ENCODE assay signal across 11 cellular contexts in the genomic region with DNA sequence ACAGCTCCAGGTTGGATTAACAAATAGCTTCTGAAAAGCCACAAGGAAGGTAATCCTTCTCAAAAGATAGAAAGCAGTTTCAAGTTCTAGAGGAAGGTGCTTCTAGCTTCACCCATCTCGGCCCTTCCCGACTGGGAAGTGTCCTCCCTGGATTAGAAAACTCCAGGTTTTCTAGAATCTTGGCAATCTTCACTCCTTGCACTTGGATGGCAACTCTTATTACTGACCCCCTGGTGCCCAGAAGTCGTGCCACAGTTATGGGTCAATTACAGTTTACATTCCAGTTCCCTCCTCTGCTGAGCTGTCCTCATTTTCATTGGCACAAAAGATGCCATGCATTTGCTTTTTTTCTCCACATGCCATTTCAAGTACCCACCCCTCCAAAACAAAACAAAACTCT.
A peak's percentile ranks its signal among the peaks of the same experiment; 100 is the strongest.
DNase-seq lines count a peak whose midpoint lies in the region; ATAC-seq, FAIRE-seq and TF ChIP-seq lines count a peak whose summit lies in the region.
"Had no signal": no experiment of that assay in that cellular context is flagged by ENCODE, and none has a peak within 500 bp of the region (broad histone marks: within the 10 kb centered on the region; RNA-seq: fewer than 3 reads in every experiment).

No MANE protein-coding gene starts in this region.

- no peaks in the 10 kb centered on the region for H3K9me1 ChIP-seq in endothelial cell of umbilical vein (replicated peaks; ENCODE audit: control insufficient read depth, extremely low read depth, insufficient read depth, low read length)

- CTCF ChIA-PET in endothelial cell of umbilical vein (lab: Charles Lee): interaction anchor here (0.7 to 2.8 kb wide), 8 partner anchors 14 to 183 kb away, joined by 3 to 18 read pairs (median 4); partner anchors contain the start of gene HIC1

- TF ChIP-seq EP300 in Ishikawa (IDR thresholded peaks at IDR 0.05; ENCODE audit: borderline replicate concordance): no peak

- no peaks in the 10 kb centered on the region for H3K79me2 ChIP-seq in endothelial cell of umbilical vein (ENCODE audit: control insufficient read depth, insufficient read depth, low read length)

- H3K27ac ChIP-seq in endothelial cell of umbilical vein (ENCODE audit: insufficient read depth, low read depth, low read length): peak overlapping the region; percentile 53
- peak overlapping the region; percentile 41 to 44 for H3K27ac ChIP-seq in prostate gland

- no peak for TF ChIP-seq POLR2A in endothelial cell of umbilical vein (IDR thresholded peaks at IDR 0.05; ENCODE audit: low read depth, low read length)
- TF ChIP-seq POLR2A in prostate gland (IDR thresholded peaks at IDR 0.05): no peak

- H3K9ac ChIP-seq in endothelial cell of umbilical vein (replicated peaks; ENCODE audit: extremely low read depth, insufficient read depth, low read length): peak overlapping the region; percentile 42

- no peak for ATAC-seq in GM21515 (IDR thresholded peaks at IDR 0.05; ENCODE audit: unreplicated experiment)
- ATAC-seq in GM19452 (IDR thresholded peaks at IDR 0.05; ENCODE audit: unreplicated experiment): no peak
- no peak for ATAC-seq in HG03175 (IDR thresholded peaks at IDR 0.05; ENCODE audit: unreplicated experiment)
- ATAC-seq: naive thymus-derived CD4-positive, alpha-beta T cell had no signal

- peak overlapping the region; percentile 49 for H3K4me2 ChIP-seq in endothelial cell of umbilical vein (ENCODE audit: insufficient read depth, low read length)

- no peak for FAIRE-seq in endothelial cell of umbilical vein (lab: Jason Lieb, UNC)

- no peak for TF ChIP-seq CTCF in endothelial cell of umbilical vein (IDR thresholded peaks at IDR 0.05; ENCODE audit: extremely low read depth in 1 of 2, insufficient read depth in 1 of 2, low read depth in 1 of 2, low read length in 2 of 2)
- no peak for TF ChIP-seq CTCF in prostate gland (IDR thresholded peaks at IDR 0.05)

- no peak overlapping the region for H3K4me3 ChIP-seq in endothelial cell of umbilical vein (replicated peaks in 1 of 3; ENCODE audit: insufficient read depth in 1 of 3, low read depth in 1 of 3, low read length in 3 of 3)
- no peak overlapping the region for H3K4me3 ChIP-seq in prostate gland

- no peaks in the 10 kb centered on the region for H4K20me1 ChIP-seq in endothelial cell of umbilical vein (replicated peaks; ENCODE audit: control insufficient read depth, extremely low read depth, insufficient read depth, low read length)

- H3K27me3 ChIP-seq in endothelial cell of umbilical vein (ENCODE audit: control insufficient read depth in 2 of 2, insufficient read depth in 2 of 2, low read length in 2 of 2) (no peaks in the 10 kb centered on the region), prostate gland (replicated peaks; ENCODE audit: insufficient read depth) (no peaks in the 10 kb centered on the region)

- H3K4me1 ChIP-seq in endothelial cell of umbilical vein (ENCODE audit: control insufficient read depth, extremely low read depth, insufficient read depth, low read length): peaks cover 30% of the 10 kb centered on the region
- H3K4me1 ChIP-seq in prostate gland (replicated peaks): peaks cover 5% of the 10 kb centered on the region

- dilution Hi-C loops in endothelial cell of umbilical vein (cut with MboI; ENCODE audit: extremely low pct_ligation_motif_present, low sequenced_read_pairs): no loop called here

- DNase-seq in A172 (ENCODE audit: low spot score) (peak; percentile 18), endothelial cell of umbilical vein (ENCODE audit: low read depth, low spot score) (no peak), prostate gland (ENCODE audit: low spot score) (no peak), hippocampal formation (lab: John Stamatoyannopoulos, UW) (no peak)
- DNase-seq: activated CD4-positive, alpha-beta memory T cell treated with anti-CD3 and anti-CD28 coated beads for 36 hours; DMS79; naive thymus-derived CD4-positive, alpha-beta T cell had no signal

- 34% methylated on average over 3 of the region's 3 CpGs for WGBS in prostate gland

- intact Hi-C loops in endothelial cell of umbilical vein (cut with micrococcal nuclease): no loop called here
- intact Hi-C loops in prostate gland (cut with DNase I): loop anchor here (2.0 kb wide), 1 partner anchor 179 kb away; no protein-coding TSS in a partner anchor

- H3K36me3 ChIP-seq in endothelial cell of umbilical vein (ENCODE audit: control insufficient read depth in 2 of 2, extremely low read depth in 1 of 2, insufficient read depth in 2 of 2, low read length in 2 of 2): no peaks in the 10 kb centered on the region
- no peaks in the 10 kb centered on the region for H3K36me3 ChIP-seq in prostate gland

- no peak overlapping the region for H2AFZ ChIP-seq in endothelial cell of umbilical vein (ENCODE audit: low read depth, low read length)

- POLR2A ChIA-PET in endothelial cell of umbilical vein (lab: Charles Lee): interaction anchor here (0.7 kb wide), 1 partner anchor 59 kb away, joined by 4 read pairs; no protein-coding TSS in a partner anchor

- no peak for TF ChIP-seq RAD21 in Ishikawa (IDR thresholded peaks at IDR 0.05; ENCODE audit: low read depth)

- BruUV-seq in endothelial cell of umbilical vein (replicated peaks; lab: Mats Ljungman, UMichigan): no TSS peak

- H3K9me3 ChIP-seq in endothelial cell of umbilical vein (replicated peaks; ENCODE audit: control insufficient read depth, insufficient read depth, low read length) (no peaks in the 10 kb centered on the region), prostate gland (no peaks in the 10 kb centered on the region)

TF ChIP-seq in Ishikawa, 13 proteins besides CTCF, POLR2A, EP300 and RAD21:
- TF ChIP-seq CEBPB (IDR thresholded peaks at IDR 0.05) (no peak), NFIC (IDR thresholded peaks at IDR 0.05) (peak; percentile 56; the same call in 1 of the 2 replicates), TEAD4 (IDR thresholded peaks at IDR 0.05) (peak; percentile 37; the same call in 1 of the 2 replicates)

TF ChIP-seq in endothelial cell of umbilical vein, 7 proteins besides CTCF, POLR2A, EP300 and RAD21:
- TF ChIP-seq JUN (IDR thresholded peaks at IDR 0.05; ENCODE audit: borderline replicate concordance, insufficient read depth, insufficient read length, low read depth): no peak
- TF ChIP-seq MYC (IDR thresholded peaks at IDR 0.05; ENCODE audit: low read depth, low read length): no peak
- TF ChIP-seq GATA2 (IDR thresholded peaks at IDR 0.05; ENCODE audit: insufficient read depth, insufficient read length, low read depth, low read length): no peak
- TF ChIP-seq MAX (IDR thresholded peaks at IDR 0.05; ENCODE audit: insufficient read depth, insufficient read length): no peak
- TF ChIP-seq EZH2 (IDR thresholded peaks at IDR 0.05; ENCODE audit: borderline replicate concordance, low read depth, low read length, severe bottlenecking): no peak
- TF ChIP-seq POLR2AphosphoS5 (IDR thresholded peaks at IDR 0.05; ENCODE audit: insufficient read depth, low read depth, low read length): no peak
- no peak for TF ChIP-seq FOS (IDR thresholded peaks at IDR 0.05; ENCODE audit: borderline replicate concordance, insufficient read depth, low read length)
TF ChIP-seq in endothelial cell of umbilical vein: peak in this region for 0.
